In the genomic region with DNA sequence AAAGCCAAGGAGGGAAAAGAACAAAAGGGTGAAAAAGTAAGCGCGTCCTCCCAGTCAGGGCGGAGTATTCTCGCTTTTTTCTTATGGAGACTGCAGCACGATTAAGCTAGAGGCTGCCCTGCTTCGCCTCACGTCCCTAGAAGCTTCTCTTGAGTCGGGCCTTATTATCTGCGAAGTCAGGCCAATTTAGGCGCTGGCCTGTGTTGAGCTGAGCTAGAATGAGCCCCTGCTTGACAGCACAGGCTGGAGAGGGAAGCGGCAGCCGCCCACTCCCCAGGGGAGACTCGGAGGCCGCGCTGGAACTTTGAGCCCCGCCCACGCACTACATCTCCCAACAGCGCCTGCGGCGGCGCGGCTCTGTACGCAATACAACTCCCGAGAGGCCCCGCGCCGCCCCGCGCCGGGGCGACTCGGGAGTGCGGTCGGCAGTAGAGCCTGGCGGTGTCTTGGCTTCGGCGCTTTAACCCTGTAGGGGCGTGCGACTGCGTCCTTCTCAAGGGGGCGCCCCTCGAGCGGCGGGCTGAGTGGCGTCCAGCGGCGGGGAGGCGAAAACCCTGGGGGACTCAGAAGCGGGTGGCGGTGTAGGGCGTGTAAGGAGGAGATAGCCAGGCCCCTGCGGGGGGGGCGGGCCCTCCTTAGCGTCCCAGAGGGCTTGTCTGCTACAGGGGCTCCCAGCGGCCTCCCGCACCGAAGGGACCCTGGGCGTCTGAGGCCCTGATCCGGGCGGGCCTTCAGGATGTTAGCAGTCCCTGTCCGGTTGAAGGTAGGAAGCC, we compare ENCODE assay signal across 1 cellular context.
TF ChIP-seq lines count a peak whose summit lies in the region.

No MANE protein-coding gene starts in this region.

TF ChIP-seq in HEK293, 187 proteins besides CTCF, POLR2A, EP300 and RAD21 (continued from another document):
- TF ChIP-seq, protein P1, sequence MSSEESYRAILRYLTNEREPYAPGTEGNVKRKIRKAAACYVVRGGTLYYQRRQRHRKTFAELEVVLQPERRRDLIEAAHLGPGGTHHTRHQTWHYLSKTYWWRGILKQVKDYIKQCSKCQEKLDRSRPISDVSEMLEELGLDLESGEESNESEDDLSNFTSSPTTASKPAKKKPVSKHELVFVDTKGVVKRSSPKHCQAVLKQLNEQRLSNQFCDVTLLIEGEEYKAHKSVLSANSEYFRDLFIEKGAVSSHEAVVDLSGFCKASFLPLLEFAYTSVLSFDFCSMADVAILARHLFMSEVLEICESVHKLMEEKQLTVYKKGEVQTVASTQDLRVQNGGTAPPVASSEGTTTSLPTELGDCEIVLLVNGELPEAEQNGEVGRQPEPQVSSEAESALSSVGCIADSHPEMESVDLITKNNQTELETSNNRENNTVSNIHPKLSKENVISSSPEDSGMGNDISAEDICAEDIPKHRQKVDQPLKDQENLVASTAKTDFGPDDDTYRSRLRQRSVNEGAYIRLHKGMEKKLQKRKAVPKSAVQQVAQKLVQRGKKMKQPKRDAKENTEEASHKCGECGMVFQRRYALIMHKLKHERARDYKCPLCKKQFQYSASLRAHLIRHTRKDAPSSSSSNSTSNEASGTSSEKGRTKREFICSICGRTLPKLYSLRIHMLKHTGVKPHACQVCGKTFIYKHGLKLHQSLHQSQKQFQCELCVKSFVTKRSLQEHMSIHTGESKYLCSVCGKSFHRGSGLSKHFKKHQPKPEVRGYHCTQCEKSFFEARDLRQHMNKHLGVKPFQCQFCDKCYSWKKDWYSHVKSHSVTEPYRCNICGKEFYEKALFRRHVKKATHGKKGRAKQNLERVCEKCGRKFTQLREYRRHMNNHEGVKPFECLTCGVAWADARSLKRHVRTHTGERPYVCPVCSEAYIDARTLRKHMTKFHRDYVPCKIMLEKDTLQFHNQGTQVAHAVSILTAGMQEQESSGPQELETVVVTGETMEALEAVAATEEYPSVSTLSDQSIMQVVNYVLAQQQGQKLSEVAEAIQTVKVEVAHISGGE (tag by site-specific recombination; conservative IDR thresholded peaks at IDR 0.05; ENCODE audit: low read depth) = peak; percentile 52
- TF ChIP-seq HOXA7 (CRISPR knock-in tag; IDR thresholded peaks at IDR 0.05; ENCODE audit: borderline replicate concordance) (no peak), ZNF423 (tag by site-specific recombination; IDR thresholded peaks at IDR 0.05) (peak; percentile 95), ZNF335 (tag by site-specific recombination; conservative IDR thresholded peaks at IDR 0.05) (peak; percentile 99), ZSCAN30 (tag by site-specific recombination; IDR thresholded peaks at IDR 0.05) (peak; percentile 92), ZBTB20 (tag by site-specific recombination; IDR thresholded peaks at IDR 0.05) (peak; percentile 79), ZNF76 (tag by site-specific recombination; IDR thresholded peaks at IDR 0.05; ENCODE audit: borderline replicate concordance, low read depth) (peak; percentile 98), ZNF48 (tag by site-specific recombination; IDR thresholded peaks at IDR 0.05) (no peak), ZFP37 (tag by site-specific recombination; IDR thresholded peaks at IDR 0.05) (peak; percentile 89)
- TF ChIP-seq, protein P2, sequence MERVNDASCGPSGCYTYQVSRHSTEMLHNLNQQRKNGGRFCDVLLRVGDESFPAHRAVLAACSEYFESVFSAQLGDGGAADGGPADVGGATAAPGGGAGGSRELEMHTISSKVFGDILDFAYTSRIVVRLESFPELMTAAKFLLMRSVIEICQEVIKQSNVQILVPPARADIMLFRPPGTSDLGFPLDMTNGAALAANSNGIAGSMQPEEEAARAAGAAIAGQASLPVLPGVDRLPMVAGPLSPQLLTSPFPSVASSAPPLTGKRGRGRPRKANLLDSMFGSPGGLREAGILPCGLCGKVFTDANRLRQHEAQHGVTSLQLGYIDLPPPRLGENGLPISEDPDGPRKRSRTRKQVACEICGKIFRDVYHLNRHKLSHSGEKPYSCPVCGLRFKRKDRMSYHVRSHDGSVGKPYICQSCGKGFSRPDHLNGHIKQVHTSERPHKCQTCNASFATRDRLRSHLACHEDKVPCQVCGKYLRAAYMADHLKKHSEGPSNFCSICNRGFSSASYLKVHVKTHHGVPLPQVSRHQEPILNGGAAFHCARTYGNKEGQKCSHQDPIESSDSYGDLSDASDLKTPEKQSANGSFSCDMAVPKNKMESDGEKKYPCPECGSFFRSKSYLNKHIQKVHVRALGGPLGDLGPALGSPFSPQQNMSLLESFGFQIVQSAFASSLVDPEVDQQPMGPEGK (tag by site-specific recombination; IDR thresholded peaks at IDR 0.05) = peak; percentile 96
